26 cellular contexts compared by ENCODE assay signal in genomic region chr2:14354231-14354630, GRCh38.
"Had no signal": no experiment of that assay in that cellular context is flagged by ENCODE, and none has a peak within 500 bp of the region (broad histone marks: within the 10 kb centered on the region; RNA-seq: fewer than 3 reads in every experiment).

No MANE protein-coding gene starts in this region.

- H3K4me1 ChIP-seq: left lung, lower lobe of right lung, pancreas, psoas muscle, right lobe of liver, tibial nerve, upper lobe of left lung, vagina had no signal

- H3K9me3 ChIP-seq: left lung, lower lobe of right lung, pancreas, psoas muscle, right lobe of liver, tibial nerve, upper lobe of left lung, vagina had no signal

- H3K4me3 ChIP-seq: left lung, lower lobe of right lung, pancreas, psoas muscle, right lobe of liver, smooth muscle cell, tibial nerve, upper lobe of left lung, vagina had no signal

- H3K27me3 ChIP-seq: left lung, pancreas, right lobe of liver, tibial nerve, upper lobe of left lung, vagina had no signal

- H3K36me3 Mint-ChIP-seq: naive thymus-derived CD8-positive, alpha-beta T cell; stimulated activated memory B cell treated with anti-CD40 and anti-IgM and Interleukin-4, amounts not matched to agents 10 μg/mL and 1 μg/mL and 100 μg/mL, for 72 hours had no signal

- DNase-seq: kidney glomerular epithelial cell; left cardiac atrium; left lung; lower lobe of right lung; mammary epithelial cell; mesenchymal stem cell; naive thymus-derived CD8-positive, alpha-beta T cell; nucleus accumbens; pancreas; posterior cingulate gyrus; psoas muscle; right lobe of liver; stimulated activated CD4-positive, alpha-beta T cell treated with anti-CD3 and anti-CD28 coated beads, Interleukin-1b, Interleukin-23, amount 100 ng/mL, for 48 hours; stimulated activated CD4-positive, alpha-beta T cell treated with anti-CD3 and anti-CD28 coated beads, Interleukin-2, amount 100 ng/mL, for 48 hours; stimulated activated CD4-positive, alpha-beta T cell treated with anti-CD3 and anti-CD28 coated beads, Interleukin-4, amount 100 ng/mL, for 4 hours; stimulated activated CD8-positive, alpha-beta memory T cell treated with anti-CD3 and anti-CD28 coated beads, Interleukin-4, amount 100 ng/mL, for 48 hours; stimulated activated naive CD4-positive, alpha-beta T cell treated with Interleukin-2 at 50 U/mL for 16 hours; stimulated activated naive CD8-positive, alpha-beta T cell treated with anti-CD3 and anti-CD28 coated beads, Interleukin-15, amount 100 ng/mL, for 72 hours; substantia nigra; upper lobe of left lung had no signal

- H3K27ac Mint-ChIP-seq: naive thymus-derived CD8-positive, alpha-beta T cell; nephron; stimulated activated memory B cell treated with anti-CD40 and anti-IgM and Interleukin-4, amounts not matched to agents 10 μg/mL and 1 μg/mL and 100 μg/mL, for 72 hours; stimulated activated naive CD8-positive, alpha-beta T cell treated with anti-CD3 and anti-CD28 coated beads, Interleukin-15, amount 100 ng/mL, for 72 hours had no signal

- H3K36me3 ChIP-seq: left lung, lower lobe of right lung, pancreas, right lobe of liver, tibial nerve, upper lobe of left lung, vagina had no signal

- H3K4me3 Mint-ChIP-seq: naive thymus-derived CD8-positive, alpha-beta T cell; nephron; neural crest cell; stimulated activated memory B cell treated with anti-CD40 and anti-IgM and Interleukin-4, amounts not matched to agents 10 μg/mL and 1 μg/mL and 100 μg/mL, for 72 hours; stimulated activated naive CD8-positive, alpha-beta T cell treated with anti-CD3 and anti-CD28 coated beads, Interleukin-15, amount 100 ng/mL, for 72 hours had no signal

- H3K4me1 Mint-ChIP-seq: naive thymus-derived CD8-positive, alpha-beta T cell; nephron; neural crest cell; stimulated activated memory B cell treated with anti-CD40 and anti-IgM and Interleukin-4, amounts not matched to agents 10 μg/mL and 1 μg/mL and 100 μg/mL, for 72 hours; stimulated activated naive CD8-positive, alpha-beta T cell treated with anti-CD3 and anti-CD28 coated beads, Interleukin-15, amount 100 ng/mL, for 72 hours had no signal

- H3K27me3 Mint-ChIP-seq: naive thymus-derived CD8-positive, alpha-beta T cell; stimulated activated memory B cell treated with anti-CD40 and anti-IgM and Interleukin-4, amounts not matched to agents 10 μg/mL and 1 μg/mL and 100 μg/mL, for 72 hours; stimulated activated naive CD8-positive, alpha-beta T cell treated with anti-CD3 and anti-CD28 coated beads, Interleukin-15, amount 100 ng/mL, for 72 hours had no signal

- H3K9me3 Mint-ChIP-seq: nephron, neural crest cell had no signal
